Comparison of ENCODE assay signal across 8 cellular contexts in the genomic region with DNA sequence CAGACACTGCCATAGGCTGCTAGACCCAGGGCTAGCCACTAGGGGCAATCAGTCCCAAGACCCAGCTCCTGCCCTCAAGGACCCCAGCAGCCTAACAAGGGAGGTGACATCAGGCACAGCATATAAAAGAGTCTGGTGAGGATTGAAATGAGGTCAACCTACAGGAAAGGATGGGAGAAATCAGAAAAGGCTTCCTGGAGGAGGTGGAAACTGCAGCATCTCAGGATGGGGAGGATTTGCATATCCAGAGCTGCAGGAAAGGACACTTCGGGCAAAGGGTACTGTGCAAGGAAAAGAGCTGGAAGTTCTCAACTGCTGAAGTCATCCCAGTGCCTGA. TPM values are rescaled to one million over a fixed set of nuclear protein-coding genes. Genes with fewer than 3 reads are reported as not detected.
DNase-seq lines count a peak whose midpoint lies in the region; ATAC-seq and TF ChIP-seq lines count a peak whose summit lies in the region.

No MANE protein-coding gene starts in this region.

- H3K36me3 ChIP-seq in Loucy (ENCODE audit: insufficient read depth, low read length): no peaks in the 10 kb centered on the region; the same call in 1 of the 2 replicates
- H3K36me3 ChIP-seq in WERI-Rb-1: peaks cover 37% of the 10 kb centered on the region
- H3K36me3 ChIP-seq in right atrium auricular region: peaks cover 39% of the 10 kb centered on the region

- H3K4me2 ChIP-seq in Loucy (ENCODE audit: low read depth, low read length, poor library complexity, severe bottlenecking): no peak overlapping the region

- ATAC-seq in natural killer cell: no peak
- no peak for ATAC-seq in natural killer cell treated with Interleukin-12 subunit alpha and Interleukin-12 subunit beta and Interleukin-15 and Interleukin-18, amount 100 ng/mL, for 72 hours

- H4K20me1 ChIP-seq in Loucy (ENCODE audit: insufficient read depth, low read length, poor library complexity, severe bottlenecking): peaks cover 20% of the 10 kb centered on the region

- H3K9ac ChIP-seq in Loucy (ENCODE audit: low read depth, low read length, poor library complexity, severe bottlenecking): no peak overlapping the region

- DNase-seq in natural killer cell: no peak
- DNase-seq in natural killer cell treated with Interleukin-12 subunit alpha and Interleukin-12 subunit beta and Interleukin-15 and Interleukin-18, amount 100 ng/mL, for 72 hours (ENCODE audit: low spot score): no peak
- DNase-seq in WERI-Rb-1: peak; percentile 73
- peak; percentile 52 for DNase-seq in fibroblast of pulmonary artery (ENCODE audit: low read depth)
- peak; percentile 60 for DNase-seq in stimulated activated CD4-positive, alpha-beta T cell treated with anti-CD3 and anti-CD28 coated beads, Interleukin-1b, Interleukin-23, amount 100 ng/mL, for 48 hours
- DNase-seq in NCI-H510A (lab: John Stamatoyannopoulos, UW): no peak
- no peak for DNase-seq in right atrium auricular region (ENCODE audit: low spot score)

- H3K4me3 ChIP-seq in Loucy (ENCODE audit: low read length, poor library complexity, severe bottlenecking): no peak overlapping the region
- H3K4me3 ChIP-seq in WERI-Rb-1 (ENCODE audit: low read depth, low read length): no peak overlapping the region
- H3K4me3 ChIP-seq in fibroblast of pulmonary artery (replicated peaks; ENCODE audit: low read depth, low read length): no peak overlapping the region
- H3K4me3 ChIP-seq in right atrium auricular region: no peak overlapping the region

- H3K4me1 Mint-ChIP-seq in natural killer cell: peaks cover 18 to 26% of the 10 kb centered on the region in 2 donors
- peaks cover 19 to 21% of the 10 kb centered on the region in 2 donors for H3K4me1 Mint-ChIP-seq in natural killer cell treated with Interleukin-12 subunit alpha and Interleukin-12 subunit beta and Interleukin-15 and Interleukin-18, amount 100 ng/mL, for 72 hours (ENCODE audit: low read depth in 2 of 2)

- intact Hi-C loops in natural killer cell (cut with micrococcal nuclease): loop anchor here (10.0 kb wide), 1 partner anchor 225 kb away; a partner anchor contains a TSS

- no peaks in the 10 kb centered on the region for H3F3A ChIP-seq in Loucy (ENCODE audit: low read depth)

- TF ChIP-seq CTCF in natural killer cell (IDR thresholded peaks at IDR 0.05) (peak; percentile 32), Loucy (conservative IDR thresholded peaks at IDR 0.05; ENCODE audit: low read length) (peak; percentile 76), WERI-Rb-1 (IDR thresholded peaks at IDR 0.05; ENCODE audit: low read depth, low read length) (peak; percentile 86), fibroblast of pulmonary artery (IDR thresholded peaks at IDR 0.05; ENCODE audit: low read length, missing control alignments) (peak; percentile 71), right atrium auricular region (IDR thresholded peaks at IDR 0.05) (peak in 1 of 2 donors; percentile 51)

- no peaks in the 10 kb centered on the region for H3K9me3 Mint-ChIP-seq in natural killer cell
- no peaks in the 10 kb centered on the region for H3K9me3 Mint-ChIP-seq in natural killer cell treated with Interleukin-12 subunit alpha and Interleukin-12 subunit beta and Interleukin-15 and Interleukin-18, amount 100 ng/mL, for 72 hours

- H3K4me1 ChIP-seq in Loucy (ENCODE audit: insufficient read depth, low read length, poor library complexity, severe bottlenecking): peaks cover 23% of the 10 kb centered on the region
- peaks cover 0 to 80% of the 10 kb centered on the region in 2 donors for H3K4me1 ChIP-seq in right atrium auricular region

- H3K9me3 ChIP-seq in Loucy (ENCODE audit: insufficient read depth, low read depth, low read length) (no peaks in the 10 kb centered on the region), WERI-Rb-1 (ENCODE audit: severe bottlenecking) (no peaks in the 10 kb centered on the region), right atrium auricular region (no peaks in the 10 kb centered on the region)

- H3K79me2 ChIP-seq in Loucy (ENCODE audit: insufficient read depth, low read length): peaks cover 21% of the 10 kb centered on the region

- H3K4me3 Mint-ChIP-seq in natural killer cell: peak overlapping the region; percentile 25
- no peak overlapping the region for H3K4me3 Mint-ChIP-seq in natural killer cell treated with Interleukin-12 subunit alpha and Interleukin-12 subunit beta and Interleukin-15 and Interleukin-18, amount 100 ng/mL, for 72 hours

- no peak overlapping the region for H3K27ac ChIP-seq in WERI-Rb-1
- H3K27ac ChIP-seq in right atrium auricular region: peak overlapping the region in 1 of 2 donors; percentile 99

- peaks cover 0 to 7% of the 10 kb centered on the region in 2 donors for H3K27me3 Mint-ChIP-seq in natural killer cell (ENCODE audit: low read depth in 2 of 2)
- H3K27me3 Mint-ChIP-seq in natural killer cell treated with Interleukin-12 subunit alpha and Interleukin-12 subunit beta and Interleukin-15 and Interleukin-18, amount 100 ng/mL, for 72 hours: peaks cover 3 to 7% of the 10 kb centered on the region in 2 donors

- no peak overlapping the region for H2AFZ ChIP-seq in Loucy (ENCODE audit: low read length)

- peak overlapping the region in 1 of 2 donors; percentile 31 for H3K27ac Mint-ChIP-seq in natural killer cell
- peak overlapping the region in 1 of 2 donors; percentile 12 for H3K27ac Mint-ChIP-seq in natural killer cell treated with Interleukin-12 subunit alpha and Interleukin-12 subunit beta and Interleukin-15 and Interleukin-18, amount 100 ng/mL, for 72 hours

- H3K36me3 Mint-ChIP-seq in natural killer cell: no peaks in the 10 kb centered on the region
- no peaks in the 10 kb centered on the region for H3K36me3 Mint-ChIP-seq in natural killer cell treated with Interleukin-12 subunit alpha and Interleukin-12 subunit beta and Interleukin-15 and Interleukin-18, amount 100 ng/mL, for 72 hours

- H3K9me2 ChIP-seq in Loucy (replicated peaks; ENCODE audit: low read depth, low read length): no peaks in the 10 kb centered on the region

- H3K27me3 ChIP-seq in Loucy (ENCODE audit: insufficient read depth, low read length, poor library complexity, severe bottlenecking) (peaks cover 4% of the 10 kb centered on the region), WERI-Rb-1 (ENCODE audit: insufficient read depth, low read depth, severe bottlenecking) (no peaks in the 10 kb centered on the region), right atrium auricular region (no peaks in the 10 kb centered on the region)

RNA-seq across cellular contexts. Expression of a gene that starts 2.9 kb away (rescaled TPM):
- total RNA-seq in natural killer cell (100 to 1,000 TPM; 199 to 236 (median 228) TPM), right atrium auricular region (10 to 100 TPM; 75.1 to 78.0 TPM)
- total RNA-seq in natural killer cell treated with Interleukin-12 subunit alpha and Interleukin-12 subunit beta and Interleukin-15 and Interleukin-18, amount 100 ng/mL, for 72 hours: 100 to 1,000 TPM; 117 to 151 TPM

RNA-seq across cellular contexts. Expression of a gene that starts 6.6 kb away (rescaled TPM):
- 1 to 10 TPM in 1 of 3 donors, not detected in 2; 1.3 TPM for total RNA-seq in natural killer cell
- 1 to 10 TPM; 1.1 to 4.0 TPM for total RNA-seq in natural killer cell treated with Interleukin-12 subunit alpha and Interleukin-12 subunit beta and Interleukin-15 and Interleukin-18, amount 100 ng/mL, for 72 hours
- total RNA-seq in right atrium auricular region: 100 to 1,000 TPM; 107 to 186 TPM

RNA-seq across cellular contexts. Expression of a gene that starts 35.2 kb away (rescaled TPM):
- total RNA-seq in natural killer cell (10 to 100 TPM; 66.0 to 75.4 (median 67.8) TPM), right atrium auricular region (10 to 100 TPM in 1 of 2 donors, 1 to 10 TPM in 1; 8.8 to 12.0 TPM)
- 10 to 100 TPM; 47.9 to 71.7 TPM for total RNA-seq in natural killer cell treated with Interleukin-12 subunit alpha and Interleukin-12 subunit beta and Interleukin-15 and Interleukin-18, amount 100 ng/mL, for 72 hours

Comparison
In these comparisons a context has a peak if more than half of its experiments do, and no peak if none do; other contexts are left out.
1. DNase-seq: peak in WERI-Rb-1 (single experiment), fibroblast of pulmonary artery (single experiment) and stimulated activated CD4-positive, alpha-beta T cell treated with anti-CD3 and anti-CD28 coated beads, Interleukin-1b, Interleukin-23, amount 100 ng/mL, for 48 hours (single experiment); none in natural killer cell (single experiment), natural killer cell treated with Interleukin-12 subunit alpha and Interleukin-12 subunit beta and Interleukin-15 and Interleukin-18, amount 100 ng/mL, for 72 hours (single experiment), NCI-H510A (single experiment) and right atrium auricular region (single experiment).
2. RNA of a gene that starts 6.6 kb away (total RNA-seq): 107 to 186 TPM in right atrium auricular region; 1.1 to 4.0 TPM in natural killer cell treated with Interleukin-12 subunit alpha and Interleukin-12 subunit beta and Interleukin-15 and Interleukin-18, amount 100 ng/mL, for 72 hours and 1.3 TPM in natural killer cell; every median in the first group is over 10 times any median in the second.